In the genomic region with DNA sequence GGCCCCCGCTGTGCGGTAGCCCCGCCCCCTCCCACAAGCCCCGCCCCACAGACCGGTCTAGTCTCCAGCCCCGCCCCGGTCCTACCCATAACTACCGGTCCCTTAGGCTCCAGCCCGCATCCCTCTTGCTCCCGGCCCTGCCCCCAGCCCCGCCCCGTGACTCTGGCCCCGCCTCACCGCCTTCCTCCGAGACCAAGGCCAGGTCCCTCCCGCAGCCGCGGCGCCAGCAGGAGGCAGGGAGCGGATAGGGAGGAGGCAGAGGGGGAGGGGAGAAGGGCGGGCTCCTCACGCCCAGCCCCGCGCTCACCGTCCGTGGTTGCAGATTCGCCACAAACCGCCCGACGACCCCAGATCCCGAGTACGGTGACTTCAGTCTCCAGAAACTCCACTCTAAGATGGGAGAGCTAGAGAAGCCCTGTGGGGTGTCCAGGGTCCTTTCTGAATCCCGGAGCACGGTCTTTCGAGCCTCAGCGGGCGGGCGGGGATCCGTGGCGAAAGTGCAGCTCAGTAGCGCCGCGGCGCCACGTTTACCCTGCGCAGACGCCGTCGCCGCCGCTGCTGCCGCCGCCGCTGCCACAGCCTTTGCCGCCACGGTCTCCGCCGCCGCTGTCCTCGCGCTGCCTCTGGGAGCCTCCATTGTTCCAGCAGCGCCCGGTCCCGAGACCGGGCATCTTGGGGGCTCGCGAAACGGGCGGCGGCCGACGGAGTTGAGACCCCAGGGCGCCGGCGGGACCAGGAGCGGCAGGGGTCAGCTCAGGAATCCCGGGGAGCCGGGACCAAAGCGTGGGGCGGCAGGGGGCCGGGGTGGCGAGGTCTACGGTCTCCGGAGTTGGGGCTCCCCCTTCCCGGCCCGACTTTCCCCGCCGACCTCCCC, we compare ENCODE assay signal across 8 cellular contexts. TPM values are rescaled to one million over a fixed set of nuclear protein-coding genes. Genes with fewer than 3 reads are reported as not detected.
DNase-seq lines count a peak whose midpoint lies in the region; ATAC-seq and TF ChIP-seq lines count a peak whose summit lies in the region.

Gene BRPF1 (plus strand): TSS at position 530 of the 874 bp plus-strand sequence. CDS start 2,406 bp downstream, outside the sequence.

- no peaks in the 10 kb centered on the region for H3K27me3 ChIP-seq in H7 (ENCODE audit: control insufficient read depth, insufficient read depth, low read length)

- peak; percentile 22 for TF ChIP-seq CTCF in fibroblast of the aortic adventitia (IDR thresholded peaks at IDR 0.05; ENCODE audit: insufficient read depth, low read length)
- no peak for TF ChIP-seq CTCF in nephron progenitor cell (IDR thresholded peaks at IDR 0.05)

- H3K4me3 ChIP-seq in H7 (ENCODE audit: insufficient read depth, low read depth, low read length) (peak within 1 kb of the TSS; percentile 85), fibroblast of the aortic adventitia (ENCODE audit: low read depth, low read length) (peak within 1 kb of the TSS; percentile 95)

- peak within 1 kb of the TSS; percentile 92 for H3K4me3 Mint-ChIP-seq in nephron progenitor cell
- H3K4me3 Mint-ChIP-seq in stimulated activated naive CD8-positive, alpha-beta T cell treated with anti-CD3 and anti-CD28 coated beads, Interleukin-15, amount 100 ng/mL, for 72 hours, result peak within 1 kb of the TSS; percentile 96 to 98

- ATAC-seq in stimulated activated naive CD8-positive, alpha-beta T cell treated with anti-CD3 and anti-CD28 coated beads, Interleukin-15, amount 100 ng/mL, for 72 hours, result peak; percentile 95

- H3K36me3 ChIP-seq in H7 (replicated peaks; ENCODE audit: control insufficient read depth, insufficient read depth, low read length), result peaks cover 9% of the 10 kb centered on the region

- H3K4me1 Mint-ChIP-seq in nephron progenitor cell, result peaks cover 32% of the 10 kb centered on the region
- peaks cover 66% of the 10 kb centered on the region for H3K4me1 Mint-ChIP-seq in stimulated activated naive CD8-positive, alpha-beta T cell treated with anti-CD3 and anti-CD28 coated beads, Interleukin-15, amount 100 ng/mL, for 72 hours

- H3K27me3 Mint-ChIP-seq in nephron progenitor cell (ENCODE audit: low read depth, poor library complexity), result peaks cover 13% of the 10 kb centered on the region
- no peaks in the 10 kb centered on the region for H3K27me3 Mint-ChIP-seq in stimulated activated naive CD8-positive, alpha-beta T cell treated with anti-CD3 and anti-CD28 coated beads, Interleukin-15, amount 100 ng/mL, for 72 hours

- peak within 1 kb of the TSS; percentile 100 for H3K27ac Mint-ChIP-seq in nephron progenitor cell
- peak within 1 kb of the TSS; percentile 99 to 100 for H3K27ac Mint-ChIP-seq in stimulated activated naive CD8-positive, alpha-beta T cell treated with anti-CD3 and anti-CD28 coated beads, Interleukin-15, amount 100 ng/mL, for 72 hours

- peak; percentile 96 for DNase-seq in ELF-1 (ENCODE audit: low read depth, low spot score)
- DNase-seq in H7, result peak; percentile 100
- peak; percentile 96 for DNase-seq in M059J (ENCODE audit: low read depth)
- DNase-seq in SHP77 (lab: John Stamatoyannopoulos, UW), result peak; percentile 94 to 98
- DNase-seq in activated effector memory CD4-positive, alpha-beta T cell treated with Interleukin-2 at 50 U/mL for 16 hours, result peak; percentile 100
- peak; percentile 99 for DNase-seq in fibroblast of the aortic adventitia (ENCODE audit: low read depth)
- DNase-seq in nephron progenitor cell, result peak; percentile 100
- peak; percentile 98 for DNase-seq in stimulated activated naive CD8-positive, alpha-beta T cell treated with anti-CD3 and anti-CD28 coated beads, Interleukin-15, amount 100 ng/mL, for 72 hours

- H3K36me3 Mint-ChIP-seq in nephron progenitor cell (ENCODE audit: low read depth), result peaks cover 27% of the 10 kb centered on the region

- no peaks in the 10 kb centered on the region for H3K9me3 Mint-ChIP-seq in nephron progenitor cell
- H3K9me3 Mint-ChIP-seq in stimulated activated naive CD8-positive, alpha-beta T cell treated with anti-CD3 and anti-CD28 coated beads, Interleukin-15, amount 100 ng/mL, for 72 hours, result no peaks in the 10 kb centered on the region

RNA-seq across cellular contexts. Expression of gene BRPF1, which starts in this region (rescaled TPM):
- total RNA-seq in H7 (2014; rRNA removed; shearing (Covaris generic)), result 21.1 and 24.0 TPM in 2 replicates
- total RNA-seq in M059J (2014; rRNA removed; shearing (Covaris generic)), result 10.1 and 14.0 TPM in 2 replicates
- 7.8 and 13.9 TPM in 2 replicates for total RNA-seq in fibroblast of the aortic adventitia (ENCODE audit: low replicate concordance)

Comparison
In these comparisons a context has a peak if more than half of its experiments do, and no peak if none do; other contexts are left out.
1. Peak in every context shown above with its lines: DNase-seq, ATAC-seq and H3K4me3 ChIP-seq.